ENCODE assay signal across 9 cellular contexts in genomic region chr1:154749078-154749760, GRCh38.
DNase-seq lines count a peak whose midpoint lies in the region; ATAC-seq and TF ChIP-seq lines count a peak whose summit lies in the region.
"Had no signal": no experiment of that assay in that cellular context is flagged by ENCODE, and none has a peak within 500 bp of the region (broad histone marks: within the 10 kb centered on the region; RNA-seq: fewer than 3 reads in every experiment).

No MANE protein-coding gene starts in this region.

- peak; percentile 45 for TF ChIP-seq CTCF in cardiac muscle cell (IDR thresholded peaks at IDR 0.05; ENCODE audit: low read depth, low read length)
- TF ChIP-seq CTCF in Peyer's patch (IDR thresholded peaks at IDR 0.05) = peak in 4 of 6 experiments; percentile 8 to 36 (median 22)
- peak; percentile 60 for TF ChIP-seq CTCF in epithelial cell of proximal tubule (conservative IDR thresholded peaks at IDR 0.05; ENCODE audit: low read depth, low read length)
- TF ChIP-seq CTCF in CD4-positive, alpha-beta T cell (IDR thresholded peaks at IDR 0.05) = no peak

- DNase-seq in cardiac muscle cell (ENCODE audit: low read depth in 1 of 2, low spot score in 1 of 2) = peak in 1 of 2 donors; percentile 69
- DNase-seq in Right ventricle myocardium inferior (ENCODE audit: missing footprints) = no peak
- DNase-seq in Peyer's patch = no peak
- no peak for DNase-seq in epithelial cell of proximal tubule (ENCODE audit: low read depth)
- DNase-seq in stimulated activated CD8-positive, alpha-beta memory T cell treated with anti-CD3 and anti-CD28 coated beads, Interleukin-4, amount 100 ng/mL, for 48 hours = peak; percentile 77
- no peak for DNase-seq in SW 1271 (lab: John Stamatoyannopoulos, UW)
- no peak for DNase-seq in CD4-positive, alpha-beta T cell
- DNase-seq in NCI-H2196 treated with DMSO at 0.1 percent for 48 hours (lab: John Stamatoyannopoulos, UW; ENCODE audit: unreplicated experiment) = no peak

- no peak for ATAC-seq in Right ventricle myocardium inferior
- no peak for ATAC-seq in CD4-positive, alpha-beta T cell (ENCODE audit: poor library complexity)

- H3K27ac ChIP-seq in cardiac muscle cell (no peak overlapping the region), Peyer's patch (no peak overlapping the region)
- no peak overlapping the region for H3K27ac ChIP-seq in CD4-positive, alpha-beta T cell (ENCODE audit: low read depth, low read length)

- no peaks in the 10 kb centered on the region for H3K9me3 ChIP-seq in cardiac muscle cell (ENCODE audit: low read depth)
- no peaks in the 10 kb centered on the region for H3K9me3 ChIP-seq in Peyer's patch
- H3K9me3 ChIP-seq in CD4-positive, alpha-beta T cell (ENCODE audit: control insufficient read depth, low read length) = no peaks in the 10 kb centered on the region

- peaks cover 49% of the 10 kb centered on the region for H3K4me1 Mint-ChIP-seq in CD4-positive, alpha-beta T cell (ENCODE audit: low read depth)

- no peaks in the 10 kb centered on the region for H3K9me3 Mint-ChIP-seq in CD4-positive, alpha-beta T cell
- H3K9me3 Mint-ChIP-seq: dendritic cell treated with granulocyte-macrophage colony-stimulating factor and Interleukin-4, amounts not matched to agents 40 ng/mL and 50 ng/mL, for 4 days had no signal

- intact Hi-C loops in Right ventricle myocardium inferior (cut with DNase I) = no loop called here
- intact Hi-C loops in CD4-positive, alpha-beta T cell (cut with DNase I, micrococcal nuclease) = loop anchor here (5.0 kb wide), 2 partner anchors 43 to 57 kb away; no protein-coding TSS in a partner anchor

- H3K27me3 ChIP-seq in cardiac muscle cell = no peaks in the 10 kb centered on the region
- H3K27me3 ChIP-seq in Peyer's patch = no peaks in the 10 kb centered on the region
- no peaks in the 10 kb centered on the region for H3K27me3 ChIP-seq in CD4-positive, alpha-beta T cell (ENCODE audit: control insufficient read depth, insufficient read depth, low read length)

- no peak for TF ChIP-seq POLR2A in Peyer's patch (IDR thresholded peaks at IDR 0.05)

- CTCF ChIA-PET in CD4-positive, alpha-beta T cell (lab: Charles Lee) = interaction anchor here (1.7 kb wide), 2 partner anchors 11 to 12 kb away, joined by 4 to 5 read pairs; no protein-coding TSS in a partner anchor

- POLR2A ChIA-PET in CD4-positive, alpha-beta T cell (lab: Charles Lee) = interaction anchor here (0.7 to 1.7 kb wide), 2 partner anchors 12 to 36 kb away, joined by 3 to 4 read pairs; no protein-coding TSS in a partner anchor

- H3K27ac Mint-ChIP-seq in CD4-positive, alpha-beta T cell = no peak overlapping the region
- H3K27ac Mint-ChIP-seq: dendritic cell treated with granulocyte-macrophage colony-stimulating factor and Interleukin-4, amounts not matched to agents 40 ng/mL and 50 ng/mL, for 4 days had no signal

- peaks cover under 1% of the 10 kb centered on the region for H3K4me1 ChIP-seq in cardiac muscle cell (ENCODE audit: low read depth)
- peaks cover 0 to 17% (median 7%) of the 10 kb centered on the region in 4 donors for H3K4me1 ChIP-seq in Peyer's patch

- H3K4me3 ChIP-seq in cardiac muscle cell (no peak overlapping the region), Peyer's patch (no peak overlapping the region), epithelial cell of proximal tubule (ENCODE audit: low read depth, low read length) (no peak overlapping the region)

- no peaks in the 10 kb centered on the region for H3K36me3 Mint-ChIP-seq in CD4-positive, alpha-beta T cell (ENCODE audit: low read depth)

- H3K36me3 ChIP-seq in cardiac muscle cell (no peaks in the 10 kb centered on the region), Peyer's patch (no peaks in the 10 kb centered on the region)

- no peaks in the 10 kb centered on the region for H3K27me3 Mint-ChIP-seq in CD4-positive, alpha-beta T cell

- H3K4me3 Mint-ChIP-seq in CD4-positive, alpha-beta T cell = no peak overlapping the region
- H3K4me3 Mint-ChIP-seq: dendritic cell treated with granulocyte-macrophage colony-stimulating factor and Interleukin-4, amounts not matched to agents 40 ng/mL and 50 ng/mL, for 4 days had no signal
